ENCODE assay signal across 8 cellular contexts in genomic region chr2:6877402-6878305, GRCh38. TPM values are rescaled to one million over a fixed set of nuclear protein-coding genes. Genes with fewer than 3 reads are reported as not detected.
A peak's percentile ranks its signal among the peaks of the same experiment; 100 is the strongest.
DNase-seq lines count a peak whose midpoint lies in the region; ATAC-seq and TF ChIP-seq lines count a peak whose summit lies in the region.

Gene RSAD2 (plus strand): TSS chr2:6877777. CDS start chr2:6877801, 24 bp downstream.

- H3K9me3 Mint-ChIP-seq in effector memory CD8-positive, alpha-beta T cell, result peaks cover 3 to 7% of the 10 kb centered on the region in 2 donors
- peaks cover 3% of the 10 kb centered on the region for H3K9me3 Mint-ChIP-seq in natural killer cell treated with Interleukin-12 subunit alpha and Interleukin-12 subunit beta and Interleukin-15 and Interleukin-18, amount 100 ng/mL, for 72 hours

- intact Hi-C loops in T-helper 1 cell treated with Interleukin-12 subunit alpha and Interleukin-12 subunit beta and Interleukin-4 antibody, amounts not matched to agents 30 ng/mL and 1 ng/mL, for 36 hours (cut with micrococcal nuclease), result loop anchor here (1.0 to 5.0 kb wide), 7 partner anchors 11 to 1805 kb away; partner anchors contain the start of gene ID2

- H3K27ac Mint-ChIP-seq in effector memory CD8-positive, alpha-beta T cell, result peak within 1 kb of the TSS; percentile 90 to 93
- H3K27ac Mint-ChIP-seq in natural killer cell treated with Interleukin-12 subunit alpha and Interleukin-12 subunit beta and Interleukin-15 and Interleukin-18, amount 100 ng/mL, for 72 hours, result peak within 1 kb of the TSS; percentile 69 to 80

- DNase-seq in GM03348 (ENCODE audit: low spot score) (peak; percentile 39), WERI-Rb-1 (no peak), iPS-NIHi11 (ENCODE audit: low spot score) (no peak)
- DNase-seq in effector memory CD8-positive, alpha-beta T cell, result peak; percentile 11 to 30 (median 18)
- no peak for DNase-seq in natural killer cell treated with Interleukin-12 subunit alpha and Interleukin-12 subunit beta and Interleukin-15 and Interleukin-18, amount 100 ng/mL, for 72 hours (ENCODE audit: low spot score)

- peak; percentile 78 for ATAC-seq in GM21529 (IDR thresholded peaks at IDR 0.05; ENCODE audit: unreplicated experiment)
- peak; percentile 87 for ATAC-seq in effector memory CD8-positive, alpha-beta T cell (replicated peaks)
- peak; percentile 94 for ATAC-seq in natural killer cell treated with Interleukin-12 subunit alpha and Interleukin-12 subunit beta and Interleukin-15 and Interleukin-18, amount 100 ng/mL, for 72 hours

- H3K36me3 ChIP-seq in KOPT-K1 (ENCODE audit: insufficient read depth, low read length) (no peaks in the 10 kb centered on the region), WERI-Rb-1 (no peaks in the 10 kb centered on the region)

- H3K27ac ChIP-seq in KOPT-K1 (ENCODE audit: low read depth, low read length, poor library complexity, severe bottlenecking), result peak within 1 kb of the TSS; percentile 95
- no peak within 1 kb of the TSS for H3K27ac ChIP-seq in WERI-Rb-1

- H3K27me3 Mint-ChIP-seq in effector memory CD8-positive, alpha-beta T cell, result no peaks in the 10 kb centered on the region
- H3K27me3 Mint-ChIP-seq in natural killer cell treated with Interleukin-12 subunit alpha and Interleukin-12 subunit beta and Interleukin-15 and Interleukin-18, amount 100 ng/mL, for 72 hours, result peaks cover 0 to 2% of the 10 kb centered on the region in 2 donors

- H3K36me3 Mint-ChIP-seq in effector memory CD8-positive, alpha-beta T cell (ENCODE audit: insufficient read depth), result no peaks in the 10 kb centered on the region
- H3K36me3 Mint-ChIP-seq in natural killer cell treated with Interleukin-12 subunit alpha and Interleukin-12 subunit beta and Interleukin-15 and Interleukin-18, amount 100 ng/mL, for 72 hours, result peaks cover 6% of the 10 kb centered on the region

- no peak for TF ChIP-seq CTCF in WERI-Rb-1 (IDR thresholded peaks at IDR 0.05; ENCODE audit: low read depth, low read length)

- peak within 1 kb of the TSS; percentile 90 for H3K4me3 Mint-ChIP-seq in effector memory CD8-positive, alpha-beta T cell
- H3K4me3 Mint-ChIP-seq in natural killer cell treated with Interleukin-12 subunit alpha and Interleukin-12 subunit beta and Interleukin-15 and Interleukin-18, amount 100 ng/mL, for 72 hours, result peak within 1 kb of the TSS; percentile 83

- peaks cover 25 to 42% of the 10 kb centered on the region in 2 donors for H3K4me1 Mint-ChIP-seq in effector memory CD8-positive, alpha-beta T cell (ENCODE audit: low read depth in 2 of 2)
- H3K4me1 Mint-ChIP-seq in natural killer cell treated with Interleukin-12 subunit alpha and Interleukin-12 subunit beta and Interleukin-15 and Interleukin-18, amount 100 ng/mL, for 72 hours (ENCODE audit: low read depth in 2 of 2), result peaks cover 30 to 53% of the 10 kb centered on the region in 2 donors

- no peak within 1 kb of the TSS for H3K4me3 ChIP-seq in WERI-Rb-1 (ENCODE audit: low read depth, low read length)

- H3K27me3 ChIP-seq in WERI-Rb-1 (ENCODE audit: insufficient read depth, low read depth, severe bottlenecking), result peaks cover 2% of the 10 kb centered on the region

- H3K9me3 ChIP-seq in KOPT-K1 (ENCODE audit: insufficient read depth, low read length, poor library complexity, severe bottlenecking) (peaks cover 9% of the 10 kb centered on the region), WERI-Rb-1 (ENCODE audit: severe bottlenecking) (peaks cover 2% of the 10 kb centered on the region)

RNA-seq across cellular contexts. Expression of gene RSAD2, which starts in this region (rescaled TPM):
- 62.0 and 62.2 TPM in 2 replicates for total RNA-seq in T-helper 1 cell treated with Interleukin-12 subunit alpha and Interleukin-12 subunit beta and Interleukin-4 antibody, amounts not matched to agents 30 ng/mL and 1 ng/mL, for 36 hours
- total RNA-seq in natural killer cell treated with Interleukin-12 subunit alpha and Interleukin-12 subunit beta and Interleukin-15 and Interleukin-18, amount 100 ng/mL, for 72 hours, result 1 to 10 TPM; 2.2 to 6.8 TPM

Comparison
In these comparisons a context has a peak if more than half of its experiments do, and no peak if none do; other contexts are left out.
1. DNase-seq: peak in GM03348 (single experiment) and effector memory CD8-positive, alpha-beta T cell (3 of 3); none in natural killer cell treated with Interleukin-12 subunit alpha and Interleukin-12 subunit beta and Interleukin-15 and Interleukin-18, amount 100 ng/mL, for 72 hours (single experiment), WERI-Rb-1 (single experiment) and iPS-NIHi11 (single experiment).
2. Peak in every context shown above with its lines, with median percentiles within 50 percentile points of each other: ATAC-seq.